28 cellular contexts compared by ENCODE assay signal in the genomic region with DNA sequence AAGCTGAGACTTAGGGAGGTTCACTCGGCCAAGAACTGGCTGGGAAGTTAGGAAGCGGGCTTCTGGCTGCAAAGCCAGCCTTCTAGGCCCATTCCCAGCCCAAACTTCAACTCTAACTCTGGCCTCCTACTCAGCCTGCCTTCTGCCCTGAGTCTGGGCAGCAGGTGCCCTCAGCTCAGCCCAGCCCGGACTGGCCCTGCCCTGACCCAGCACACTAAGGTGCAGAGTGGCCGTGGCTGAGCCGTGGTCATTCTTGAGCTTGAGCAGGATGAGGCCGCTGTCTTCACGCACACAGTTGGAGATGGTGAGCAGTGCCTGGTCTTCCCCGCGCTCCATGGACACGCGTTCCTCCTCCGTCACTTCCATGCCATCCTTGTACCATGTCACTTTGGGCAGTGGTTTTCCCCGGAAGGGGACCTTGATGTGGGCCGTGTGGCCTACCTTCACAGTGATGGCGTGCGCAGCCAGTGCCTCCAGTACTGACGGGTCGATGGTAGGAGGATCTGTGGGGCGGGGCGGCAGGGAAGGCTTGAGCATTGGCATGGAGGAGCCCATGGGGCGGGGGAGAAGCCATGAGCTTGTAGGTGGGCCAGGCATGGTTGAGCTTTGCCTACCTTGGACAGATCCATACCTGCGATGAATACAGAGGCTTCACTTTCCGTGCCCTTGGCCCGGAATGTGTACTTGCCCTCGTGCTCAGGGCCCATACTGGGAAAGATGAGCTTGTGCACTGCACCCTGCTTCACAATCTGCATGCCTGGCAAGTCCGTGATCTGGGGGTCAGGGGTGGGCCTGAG. TPM values are rescaled to one million over a fixed set of nuclear protein-coding genes. Genes with fewer than 3 reads are reported as not detected.
"Had no signal": no experiment of that assay in that cellular context is flagged by ENCODE, and none has a peak within 500 bp of the region (broad histone marks: within the 10 kb centered on the region; RNA-seq: fewer than 3 reads in every experiment).

No MANE protein-coding gene starts in this region.

- H3K4me1 ChIP-seq: ascending aorta, esophagus squamous epithelium, gastroesophageal sphincter had no signal

- H3K9me3 ChIP-seq: ascending aorta, esophagus squamous epithelium, gastroesophageal sphincter had no signal

- H3K4me3 ChIP-seq: ascending aorta, esophagus squamous epithelium, gastroesophageal sphincter had no signal

- H3K27me3 Mint-ChIP-seq: activated CD4-positive, alpha-beta T cell treated with anti-CD3 and anti-CD28 coated beads for 36 hours; activated T-cell treated with anti-CD3 and anti-CD28 coated beads, Interleukin-2, amount 50 U/mL, for 24 hours had no signal

- ATAC-seq: activated CD4-positive, alpha-beta T cell treated with anti-CD3 and anti-CD28 coated beads for 36 hours; activated naive CD4-positive, alpha-beta T cell treated with anti-CD3 and anti-CD28 coated beads, Interleukin-2, amount 50 U/mL, for 72 hours; activated T-cell treated with anti-CD3 and anti-CD28 coated beads, Interleukin-2, amount 50 U/mL, for 72 hours; effector memory CD8-positive, alpha-beta T cell; gastroesophageal sphincter had no signal

- H3K4me1 Mint-ChIP-seq: activated CD4-positive, alpha-beta memory T cell treated with anti-CD3 and anti-CD28 coated beads, Interleukin-2, amount 10 ng/mL, durations not matched to agents 7 days and 5 days; activated CD4-positive, alpha-beta T cell treated with anti-CD3 and anti-CD28 coated beads for 36 hours; activated CD4-positive, alpha-beta T cell treated with anti-CD3 and anti-CD28 coated beads, Interleukin-2, amount 10 ng/mL, durations not matched to agents 24 days and 14 days; activated naive CD4-positive, alpha-beta T cell treated with anti-CD3 and anti-CD28 coated beads, Interleukin-2, amount 10 ng/mL, durations not matched to agents 7 days and 5 days; brain; central memory CD8-positive, alpha-beta T cell had no signal

- H3K36me3 Mint-ChIP-seq: activated naive CD4-positive, alpha-beta T cell treated with anti-CD3 and anti-CD28 coated beads, Interleukin-2, amount 10 ng/mL, durations not matched to agents 7 days and 5 days; activated naive CD4-positive, alpha-beta T cell treated with anti-CD3 and anti-CD28 coated beads, Interleukin-2, amount 50 U/mL, for 72 hours; activated naive CD8-positive, alpha-beta T cell treated with anti-CD3 and anti-CD28 coated beads, Interleukin-2, amount 10 ng/mL, durations not matched to agents 7 days and 5 days; brain had no signal

- H3K9me3 Mint-ChIP-seq: activated CD4-positive, alpha-beta memory T cell treated with anti-CD3 and anti-CD28 coated beads, Interleukin-2, amount 10 ng/mL, durations not matched to agents 7 days and 5 days; activated CD4-positive, alpha-beta T cell treated with anti-CD3 and anti-CD28 coated beads, Interleukin-2, amount 10 ng/mL, durations not matched to agents 24 days and 14 days; activated naive CD4-positive, alpha-beta T cell treated with anti-CD3 and anti-CD28 coated beads, Interleukin-2, amount 10 ng/mL, durations not matched to agents 7 days and 5 days; activated naive CD4-positive, alpha-beta T cell treated with anti-CD3 and anti-CD28 coated beads, Interleukin-2, amount 50 U/mL, for 72 hours; activated naive CD8-positive, alpha-beta T cell treated with anti-CD3 and anti-CD28 coated beads, Interleukin-2, amount 10 ng/mL, durations not matched to agents 7 days and 5 days; activated T-cell treated with anti-CD3 and anti-CD28 coated beads, Interleukin-2, amount 50 U/mL, for 24 hours; activated T-cell treated with anti-CD3 and anti-CD28 coated beads, Interleukin-2, amount 50 U/mL, for 72 hours; central memory CD8-positive, alpha-beta T cell; effector memory CD8-positive, alpha-beta T cell had no signal

- H3K27me3 ChIP-seq: ascending aorta, esophagus squamous epithelium, gastroesophageal sphincter had no signal

- H3K36me3 ChIP-seq: ascending aorta, esophagus squamous epithelium, gastroesophageal sphincter had no signal

- DNase-seq: activated CD4-positive, alpha-beta memory T cell treated with anti-CD3 and anti-CD28 coated beads, Interleukin-2, amount 10 ng/mL, durations not matched to agents 7 days and 5 days; activated CD4-positive, alpha-beta T cell treated with anti-CD3 and anti-CD28 coated beads for 36 hours; activated CD4-positive, alpha-beta T cell treated with anti-CD3 and anti-CD28 coated beads, Interleukin-2, amount 10 ng/mL, durations not matched to agents 24 days and 14 days; activated CD4-positive, alpha-beta T cell treated with anti-CD3 and anti-CD28 coated beads, Interleukin-2, amount 50 U/mL, for 4 hours; activated CD4-positive, CD25-positive, alpha-beta regulatory T cell; activated CD4-positive, CD25-positive, alpha-beta regulatory T cell treated with anti-CD3 and anti-CD28 coated beads, Interleukin-2, amount 50 U/mL, for 72 hours; activated CD8-positive, alpha-beta memory T cell treated with anti-CD3 and anti-CD28 coated beads, Interleukin-2, amount 50 U/mL, for 48 hours; activated gamma-delta T cell; activated naive CD4-positive, alpha-beta T cell; activated naive CD4-positive, alpha-beta T cell treated with anti-CD3 and anti-CD28 coated beads, Interleukin-2, amount 10 ng/mL, durations not matched to agents 7 days and 5 days; activated naive CD8-positive, alpha-beta T cell treated with anti-CD3 and anti-CD28 coated beads, Interleukin-2, amount 10 ng/mL, durations not matched to agents 7 days and 5 days; activated T-cell treated with anti-CD3 and anti-CD28 coated beads for 4 hours; activated T-cell treated with anti-CD3 and anti-CD28 coated beads, Interleukin-2, amount 50 U/mL, for 24 hours; activated T-cell treated with anti-CD3 and anti-CD28 coated beads, Interleukin-2, amount 50 U/mL, for 72 hours; cortex of kidney; dermis blood vessel endothelial cell; effector CD4-positive, alpha-beta T cell; effector memory CD8-positive, alpha-beta T cell; esophagus squamous epithelium; foreskin melanocyte; T-helper 2 cell had no signal

- H3K27ac Mint-ChIP-seq: activated CD4-positive, alpha-beta memory T cell treated with anti-CD3 and anti-CD28 coated beads, Interleukin-2, amount 10 ng/mL, durations not matched to agents 7 days and 5 days; activated CD4-positive, alpha-beta T cell treated with anti-CD3 and anti-CD28 coated beads for 36 hours; activated CD4-positive, alpha-beta T cell treated with anti-CD3 and anti-CD28 coated beads, Interleukin-2, amount 10 ng/mL, durations not matched to agents 24 days and 14 days; activated naive CD4-positive, alpha-beta T cell treated with anti-CD3 and anti-CD28 coated beads, Interleukin-2, amount 10 ng/mL, durations not matched to agents 7 days and 5 days; activated naive CD4-positive, alpha-beta T cell treated with anti-CD3 and anti-CD28 coated beads, Interleukin-2, amount 50 U/mL, for 72 hours; activated naive CD8-positive, alpha-beta T cell treated with anti-CD3 and anti-CD28 coated beads, Interleukin-2, amount 10 ng/mL, durations not matched to agents 7 days and 5 days; activated T-cell treated with anti-CD3 and anti-CD28 coated beads, Interleukin-2, amount 50 U/mL, for 24 hours; activated T-cell treated with anti-CD3 and anti-CD28 coated beads, Interleukin-2, amount 50 U/mL, for 72 hours; brain; effector memory CD8-positive, alpha-beta T cell had no signal

- H3K27ac ChIP-seq: ascending aorta, epithelial cell of prostate, esophagus squamous epithelium, gastroesophageal sphincter had no signal

- H3K4me3 Mint-ChIP-seq: activated CD4-positive, alpha-beta memory T cell treated with anti-CD3 and anti-CD28 coated beads, Interleukin-2, amount 10 ng/mL, durations not matched to agents 7 days and 5 days; activated CD4-positive, alpha-beta T cell treated with anti-CD3 and anti-CD28 coated beads for 36 hours; activated CD4-positive, alpha-beta T cell treated with anti-CD3 and anti-CD28 coated beads, Interleukin-2, amount 10 ng/mL, durations not matched to agents 24 days and 14 days; activated naive CD4-positive, alpha-beta T cell treated with anti-CD3 and anti-CD28 coated beads, Interleukin-2, amount 10 ng/mL, durations not matched to agents 7 days and 5 days; activated naive CD8-positive, alpha-beta T cell treated with anti-CD3 and anti-CD28 coated beads, Interleukin-2, amount 10 ng/mL, durations not matched to agents 7 days and 5 days; activated T-cell treated with anti-CD3 and anti-CD28 coated beads, Interleukin-2, amount 50 U/mL, for 24 hours; activated T-cell treated with anti-CD3 and anti-CD28 coated beads, Interleukin-2, amount 50 U/mL, for 72 hours; brain; central memory CD8-positive, alpha-beta T cell; effector memory CD8-positive, alpha-beta T cell had no signal

RNA-seq across cellular contexts. Expression of a gene that starts 12.1 kb away (rescaled TPM):
- total RNA-seq: activated CD4-positive, alpha-beta T cell treated with anti-CD3 and anti-CD28 coated beads, Interleukin-2, amount 10 ng/mL, durations not matched to agents 24 days and 14 days; ascending aorta; dermis blood vessel endothelial cell had no signal
- polyA plus RNA-seq: fibroblast of lung had no signal
